ENCODE assay signal across 16 cellular contexts in the genomic region with DNA sequence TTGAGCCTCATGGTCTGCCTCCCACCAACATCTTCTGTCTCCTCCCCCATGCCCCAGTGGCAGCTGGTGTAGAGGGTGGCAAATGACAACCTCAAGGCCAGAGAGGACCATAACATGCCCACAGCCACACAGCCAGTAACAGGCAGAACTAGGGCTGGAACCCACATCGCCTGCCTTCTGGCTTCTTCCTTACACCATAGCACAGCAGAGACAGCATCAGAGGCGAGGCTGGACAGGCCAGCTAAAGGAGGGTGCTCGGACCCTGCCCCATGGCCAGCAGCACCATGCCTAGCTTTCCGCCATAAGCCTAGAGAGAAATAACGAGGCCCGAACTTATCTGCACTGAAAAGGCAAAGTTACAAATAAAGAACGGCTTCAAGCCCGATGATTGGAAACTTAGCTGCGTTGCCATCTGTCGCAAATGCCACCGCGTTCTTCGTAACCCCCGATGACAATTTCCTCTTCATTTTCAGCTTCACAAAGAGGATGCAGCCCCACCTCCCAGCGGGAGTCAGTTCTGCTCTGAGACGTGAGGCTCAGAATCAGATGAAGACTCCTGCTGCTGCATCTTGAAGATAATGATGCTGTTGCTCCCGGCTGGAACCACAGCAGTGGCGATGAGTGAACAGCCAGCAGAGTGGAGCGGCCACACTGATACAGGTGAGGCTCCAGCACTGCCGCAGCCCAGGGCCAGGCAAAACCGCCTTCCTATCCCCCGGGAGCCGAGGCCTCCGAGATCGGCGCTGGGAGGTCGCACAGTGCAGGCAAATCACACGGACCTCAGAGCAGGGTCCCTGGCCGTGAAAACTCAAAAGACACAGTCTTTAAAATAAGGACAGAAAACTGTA.
DNase-seq lines count a peak whose midpoint lies in the region; ATAC-seq, FAIRE-seq and TF ChIP-seq lines count a peak whose summit lies in the region.
"Had no signal": no experiment of that assay in that cellular context is flagged by ENCODE, and none has a peak within 500 bp of the region (broad histone marks: within the 10 kb centered on the region; RNA-seq: fewer than 3 reads in every experiment).

No MANE protein-coding gene starts in this region.

- no peaks in the 10 kb centered on the region for H4K20me1 ChIP-seq in HepG2 (ENCODE audit: insufficient read depth, low read length)

- H2AK5ac ChIP-seq in neuronal stem cell (ENCODE audit: low read depth, low read length) = no peak overlapping the region

- no peak for TF ChIP-seq RAD21 in HepG2 (CRISPR knock-in tag; IDR thresholded peaks at IDR 0.05)

- peak overlapping the region in 4 of 5 experiments; percentile 46 to 93 (median 82) for H3K27ac Mint-ChIP-seq in brain
- H3K27ac Mint-ChIP-seq: CD4-positive, CD25-positive, alpha-beta regulatory T cell had no signal

- peaks cover 5 to 24% (median 10%) of the 10 kb centered on the region in 5 experiments for H3K9me3 Mint-ChIP-seq in brain
- H3K9me3 Mint-ChIP-seq: CD4-positive, CD25-positive, alpha-beta regulatory T cell had no signal

- H3K4me3 ChIP-seq in right lobe of liver (no peak overlapping the region), HepG2 (replicated peaks in 1 of 3; ENCODE audit: insufficient read depth in 1 of 3, low read depth in 2 of 3, low read length in 3 of 3) (no peak overlapping the region), neuronal stem cell (ENCODE audit: low read length in 2 of 2) (no peak overlapping the region)
- H3K4me3 ChIP-seq: GM12878 had no signal

- no peaks in the 10 kb centered on the region for H3K9me3 ChIP-seq in right lobe of liver
- no peaks in the 10 kb centered on the region for H3K9me3 ChIP-seq in HepG2 (ENCODE audit: low read length)
- peaks cover 0 to 10% of the 10 kb centered on the region in 2 donors for H3K9me3 ChIP-seq in neuronal stem cell (replicated peaks in 1 of 2; ENCODE audit: control insufficient read depth in 2 of 2, insufficient read depth in 1 of 2, low read depth in 1 of 2, low read length in 2 of 2)

- no peak overlapping the region for H3K4ac ChIP-seq in neuronal stem cell (ENCODE audit: low read length)

- H3K4me1 Mint-ChIP-seq in brain = peaks cover 47% of the 10 kb centered on the region
- H3K4me1 Mint-ChIP-seq: CD4-positive, CD25-positive, alpha-beta regulatory T cell had no signal

- peak overlapping the region; percentile 14 for H3K14ac ChIP-seq in neuronal stem cell (ENCODE audit: low read length)

- TF ChIP-seq POLR2A in right lobe of liver (IDR thresholded peaks at IDR 0.05) = no peak
- TF ChIP-seq POLR2A in HepG2 (IDR thresholded peaks at IDR 0.05; ENCODE audit: insufficient read depth in 1 of 2, low read depth in 2 of 2, low read length in 2 of 2) = no peak

- intact Hi-C loops in right lobe of liver (cut with DNase I) (no loop called here), HepG2 (cut with micrococcal nuclease; ENCODE audit: unreplicated experiment) (no loop called here)

- H3K23ac ChIP-seq in neuronal stem cell (ENCODE audit: low read depth, low read length, poor library complexity) = no peak overlapping the region

- no peak for ATAC-seq in right lobe of liver
- no peak for ATAC-seq in HepG2
- ATAC-seq: GM12878 had no signal

- in situ Hi-C loops in HepG2 (cut with HindIII; ENCODE audit: extremely low pct_ligation_motif_present, low pct_unique_long_range_greater_than_20kb) = no loop called here

- H2BK120ac ChIP-seq in neuronal stem cell (ENCODE audit: low read depth, low read length) = no peak overlapping the region

- no peak overlapping the region for H2BK15ac ChIP-seq in neuronal stem cell (ENCODE audit: low read length)

- H3K27ac ChIP-seq in right lobe of liver (no peak overlapping the region), HepG2 (ENCODE audit: extremely low read length, insufficient read depth, low read length) (no peak overlapping the region), neuronal stem cell (replicated peaks; ENCODE audit: low read length) (no peak overlapping the region)
- H3K27ac ChIP-seq: KMS-11 had no signal

- no peaks in the 10 kb centered on the region for H3K36me3 ChIP-seq in right lobe of liver
- H3K36me3 ChIP-seq in HepG2 (replicated peaks in 1 of 2; ENCODE audit: control insufficient read depth in 1 of 2, insufficient read depth in 2 of 2, low read length in 2 of 2) = no peaks in the 10 kb centered on the region
- no peaks in the 10 kb centered on the region for H3K36me3 ChIP-seq in neuronal stem cell (replicated peaks in 1 of 2; ENCODE audit: control insufficient read depth in 2 of 2, insufficient read depth in 2 of 2, low read length in 2 of 2)

- FAIRE-seq in HepG2 (lab: Jason Lieb, UNC) = no peak
- FAIRE-seq: GM12878, GM19239 had no signal

- no peak overlapping the region for H2BK12ac ChIP-seq in neuronal stem cell (ENCODE audit: low read length)

- POLR2A ChIA-PET in HepG2 (lab: Yijun Ruan, JAX) = no interaction called here

- peaks cover 15% of the 10 kb centered on the region for H3K27me3 Mint-ChIP-seq in brain
- H3K27me3 Mint-ChIP-seq: CD4-positive, CD25-positive, alpha-beta regulatory T cell had no signal

- H3K79me1 ChIP-seq in neuronal stem cell (ENCODE audit: low read depth, low read length) = no peaks in the 10 kb centered on the region

- no peaks in the 10 kb centered on the region for H3K36me3 Mint-ChIP-seq in brain
- H3K36me3 Mint-ChIP-seq: CD4-positive, CD25-positive, alpha-beta regulatory T cell had no signal

- TF ChIP-seq EP300 in HepG2 (IDR thresholded peaks at IDR 0.05; ENCODE audit: low read depth in 2 of 2, low read length in 2 of 2) = no peak
- TF ChIP-seq EP300 in HepG2 (CRISPR knock-in tag; IDR thresholded peaks at IDR 0.05; ENCODE audit: borderline replicate concordance) = no peak

- no peak overlapping the region for H3K9ac ChIP-seq in HepG2 (ENCODE audit: insufficient read depth, low read depth, low read length)
- no peak overlapping the region for H3K9ac ChIP-seq in neuronal stem cell (ENCODE audit: low read depth, low read length, poor library complexity)
- H3K9ac ChIP-seq: KMS-11 had no signal

- H3K4me3 Mint-ChIP-seq in brain = no peak overlapping the region

- H3K4me1 ChIP-seq in right lobe of liver = no peaks in the 10 kb centered on the region
- no peaks in the 10 kb centered on the region for H3K4me1 ChIP-seq in HepG2 (ENCODE audit: insufficient read depth, low read length)
- peaks cover 0 to 6% of the 10 kb centered on the region in 2 donors for H3K4me1 ChIP-seq in neuronal stem cell (ENCODE audit: control insufficient read depth in 2 of 2, insufficient read depth in 1 of 2, low read depth in 1 of 2, low read length in 2 of 2)

- H2BK5ac ChIP-seq in neuronal stem cell (ENCODE audit: low read length) = peak overlapping the region; percentile 29

- H3K4me2 ChIP-seq in HepG2 (ENCODE audit: low read depth, low read length) (no peak overlapping the region), neuronal stem cell (ENCODE audit: insufficient read depth, low read length, poor library complexity, severe bottlenecking) (no peak overlapping the region)
- H3K4me2 ChIP-seq: KMS-11 had no signal

- DNase-seq in right lobe of liver = peak in 2 of 3 donors; percentile 25 to 39
- DNase-seq in HepG2 (ENCODE audit: low spot score) = no peak
- DNase-seq in neuronal stem cell (ENCODE audit: low spot score) = no peak
- DNase-seq in HuH-7.5 (ENCODE audit: low spot score) = no peak
- DNase-seq in T1000 (lab: John Stamatoyannopoulos, UW) = no peak
- no peak for DNase-seq in hippocampal formation (lab: John Stamatoyannopoulos, UW)
- DNase-seq: ACHN; CD4-positive, CD25-positive, alpha-beta regulatory T cell; DMS79; NCI-H1105; NCI-H187; NCI-H510A had no signal

- TF ChIP-seq CTCF in right lobe of liver (IDR thresholded peaks at IDR 0.05) (no peak), HepG2 (CRISPR knock-in tag; IDR thresholded peaks at IDR 0.05) (no peak), brain (conservative IDR thresholded peaks at IDR 0.05) (no peak)

- WGBS in right lobe of liver (ENCODE audit: insufficient coverage, low coverage, low lambda C conversion rate, missing lambda C conversion rate) = 60% methylated on average over 20 of the region's 29 CpGs
- WGBS in HepG2 (ENCODE audit: low lambda C conversion rate) = 43% methylated on average over 20 of the region's 29 CpGs
- WGBS in neuronal stem cell (ENCODE audit: extremely low coverage in 2 of 2, insufficient read length in 2 of 2, insufficient replicate concordance in 1 of 2), 2 donors = no CpG with 5 or more reads among the region's 29 CpGs

- H4K8ac ChIP-seq in neuronal stem cell (ENCODE audit: low read depth, low read length) = no peak overlapping the region

- no peak overlapping the region for H4K91ac ChIP-seq in neuronal stem cell (ENCODE audit: low read depth, low read length, poor library complexity)

- H3K27me3 ChIP-seq in right lobe of liver = no peaks in the 10 kb centered on the region
- peaks cover 4 to 43% of the 10 kb centered on the region in 2 experiments; a peak in 4 of 5 replicates for H3K27me3 ChIP-seq in HepG2 (ENCODE audit: control insufficient read depth in 1 of 2, insufficient read depth in 2 of 2, low read length in 2 of 2)
- H3K27me3 ChIP-seq in neuronal stem cell (ENCODE audit: control insufficient read depth in 3 of 3, insufficient read depth in 3 of 3, low read depth in 1 of 3, low read length in 3 of 3) = peaks cover 0 to 10% (median 0%) of the 10 kb centered on the region in 3 experiments

- peak overlapping the region; percentile 89 for H3K18ac ChIP-seq in neuronal stem cell (ENCODE audit: low read length)

- H2AFZ ChIP-seq in HepG2 (ENCODE audit: low read length) = no peak overlapping the region
- no peak overlapping the region for H2AFZ ChIP-seq in neuronal stem cell (ENCODE audit: low read length)

- no peaks in the 10 kb centered on the region for H3K79me2 ChIP-seq in HepG2 (ENCODE audit: insufficient read depth, low read length)

- CTCF ChIA-PET in HepG2 (lab: Yijun Ruan, JAX; ENCODE audit: low intra/inter-chr PET ratio, low total read pairs) = no interaction called here

- no TSS peak for BruUV-seq in HepG2 (replicated peaks; lab: Mats Ljungman, UMichigan)

TF ChIP-seq in HepG2, 621 proteins besides CTCF, POLR2A, EP300 and RAD21:
- TF ChIP-seq EZH2 (conservative IDR thresholded peaks at IDR 0.05; ENCODE audit: low read depth, low read length) = no peak
- TF ChIP-seq TCF7 (IDR thresholded peaks at IDR 0.05; ENCODE audit: low read depth) = no peak
- TF ChIP-seq PAX8 (CRISPR knock-in tag; IDR thresholded peaks at IDR 0.05; ENCODE audit: borderline replicate concordance) = no peak
- TF ChIP-seq, protein P1, sequence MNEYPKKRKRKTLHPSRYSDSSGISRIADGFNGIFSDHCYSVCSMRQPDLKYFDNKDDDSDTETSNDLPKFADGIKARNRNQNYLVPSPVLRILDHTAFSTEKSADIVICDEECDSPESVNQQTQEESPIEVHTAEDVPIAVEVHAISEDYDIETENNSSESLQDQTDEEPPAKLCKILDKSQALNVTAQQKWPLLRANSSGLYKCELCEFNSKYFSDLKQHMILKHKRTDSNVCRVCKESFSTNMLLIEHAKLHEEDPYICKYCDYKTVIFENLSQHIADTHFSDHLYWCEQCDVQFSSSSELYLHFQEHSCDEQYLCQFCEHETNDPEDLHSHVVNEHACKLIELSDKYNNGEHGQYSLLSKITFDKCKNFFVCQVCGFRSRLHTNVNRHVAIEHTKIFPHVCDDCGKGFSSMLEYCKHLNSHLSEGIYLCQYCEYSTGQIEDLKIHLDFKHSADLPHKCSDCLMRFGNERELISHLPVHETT (CRISPR knock-in tag; conservative IDR thresholded peaks at IDR 0.05) = no peak
- TF ChIP-seq ZNF124 (CRISPR knock-in tag; IDR thresholded peaks at IDR 0.05) = no peak

Comparison
In these comparisons a context has a peak if more than half of its experiments do, and no peak if none do; other contexts are left out.
1. DNase-seq: peak in right lobe of liver (2 of 3); none in HepG2 (single experiment), neuronal stem cell (single experiment), HuH-7.5 (single experiment), T1000 (single experiment) and hippocampal formation (0 of 2).